18 cellular contexts compared by ENCODE assay signal in genomic region chr5:854966-855743, GRCh38. TPM values are rescaled to one million over a fixed set of nuclear protein-coding genes. Genes with fewer than 3 reads are reported as not detected.
"Had no signal": no experiment of that assay in that cellular context is flagged by ENCODE, and none has a peak within 500 bp of the region (broad histone marks: within the 10 kb centered on the region; RNA-seq: fewer than 3 reads in every experiment).

No MANE protein-coding gene starts in this region.

- H3K4me3 ChIP-seq: adrenal gland, colonic mucosa, dorsolateral prefrontal cortex, esophagus muscularis mucosa, lung, pancreas, upper lobe of left lung had no signal

- H3K9ac ChIP-seq: SK-N-SH had no signal

- H3K27me3 ChIP-seq: adrenal gland, neutrophil had no signal

- H3K4me1 ChIP-seq: adrenal gland, colonic mucosa, pancreas had no signal

- ATAC-seq: stimulated activated naive CD8-positive, alpha-beta T cell treated with anti-CD3 and anti-CD28 coated beads, Interleukin-15, Interleukin-2, amounts not matched to agents 100 U/mL and 50 U/mL, for 24 hours had no signal

- H3K36me3 ChIP-seq: adrenal gland, colonic mucosa, pancreas, upper lobe of left lung had no signal

- FAIRE-seq: frontal cortex, pancreas had no signal

- H3K27ac ChIP-seq: adrenal gland, colonic mucosa, dorsolateral prefrontal cortex, esophagus muscularis mucosa, neutrophil, pancreas, upper lobe of left lung had no signal

- DNase-seq: activated CD4-positive, alpha-beta T cell treated with anti-CD3 and anti-CD28 coated beads, Interleukin-2, amount 50 U/mL, for 1 hour; activated CD8-positive, alpha-beta T cell treated with anti-CD3 and anti-CD28 coated beads, Interleukin-2, amount 10 ng/mL, durations not matched to agents 7 days and 5 days; activated T-cell treated with anti-CD3 and anti-CD28 coated beads, Interleukin-2, amount 50 U/mL, for 1 hour; adrenal gland; colonic mucosa; effector memory CD8-positive, alpha-beta T cell; hypothalamus; SK-N-SH; stimulated activated CD4-positive, alpha-beta T cell treated with anti-CD3 and anti-CD28 coated beads, Interleukin-4, amount 100 ng/mL, for 24 hours; stimulated activated naive CD8-positive, alpha-beta T cell treated with anti-CD3 and anti-CD28 coated beads, Interleukin-15, Interleukin-2, amounts not matched to agents 100 U/mL and 50 U/mL, for 24 hours; upper lobe of left lung had no signal

- H3K4me2 ChIP-seq: SK-N-SH had no signal

- H3K9me3 ChIP-seq: adrenal gland, colonic mucosa, esophagus muscularis mucosa, neutrophil, pancreas, SK-N-SH, upper lobe of left lung had no signal

RNA-seq across cellular contexts. Expression of gene ZDHHC11, which starts 4.4 kb away (rescaled TPM):
- polyA plus RNA-seq: naive thymus-derived CD8-positive, alpha-beta T cell had no signal
